In the genomic region with DNA sequence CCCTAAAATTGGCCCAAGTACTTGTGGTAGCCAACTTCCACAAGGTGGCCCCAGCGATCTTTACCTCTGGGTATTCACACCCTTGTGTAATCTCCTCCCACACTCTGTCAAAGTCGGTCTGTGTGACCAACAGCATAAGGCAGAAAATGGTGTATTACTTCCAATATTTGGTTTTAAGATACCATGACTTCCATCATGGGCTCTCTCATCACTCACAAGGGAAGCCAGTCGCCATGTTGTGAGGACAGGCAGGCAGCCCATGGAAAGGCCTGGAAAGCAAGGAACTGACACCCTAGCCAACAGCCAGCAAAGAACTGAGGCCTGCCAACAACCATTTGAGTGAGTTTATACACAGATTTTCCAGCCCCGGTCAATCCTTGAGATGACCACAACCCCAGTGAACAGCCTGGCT, we compare ENCODE assay signal across 8 cellular contexts.
DNase-seq lines count a peak whose midpoint lies in the region; ATAC-seq and TF ChIP-seq lines count a peak whose summit lies in the region.

No MANE protein-coding gene starts in this region.

- H3K27ac ChIP-seq in hepatocyte (no peak overlapping the region), smooth muscle cell (ENCODE audit: low read depth) (no peak overlapping the region)

- no peak overlapping the region for H3K4me3 ChIP-seq in hepatocyte
- no peak overlapping the region for H3K4me3 ChIP-seq in smooth muscle cell

- H2AFZ ChIP-seq in hepatocyte (peak overlapping the region; percentile 17), smooth muscle cell (ENCODE audit: low read depth) (no peak overlapping the region)

- H3K36me3 ChIP-seq in hepatocyte (replicated peaks; ENCODE audit: insufficient read depth, low read depth) (no peaks in the 10 kb centered on the region), smooth muscle cell (ENCODE audit: low read depth) (no peaks in the 10 kb centered on the region)

- H3K27me3 ChIP-seq in hepatocyte: no peaks in the 10 kb centered on the region
- H3K27me3 ChIP-seq in smooth muscle cell (ENCODE audit: low read depth): peaks cover 2% of the 10 kb centered on the region

- H3K4me2 ChIP-seq in hepatocyte (peak overlapping the region; percentile 69), smooth muscle cell (no peak overlapping the region)

- H3K4me1 Mint-ChIP-seq in T-helper 1 cell treated with Interleukin-12 subunit alpha and Interleukin-12 subunit beta and Interleukin-4 antibody, amounts not matched to agents 30 μg/mL and 1 μg/mL, for 36 hours (ENCODE audit: low read depth): peaks cover 8% of the 10 kb centered on the region

- ATAC-seq in HG02798 (IDR thresholded peaks at IDR 0.05; ENCODE audit: poor library complexity, unreplicated experiment): peak; percentile 97

- no peak overlapping the region for H3K9ac ChIP-seq in smooth muscle cell (ENCODE audit: low read depth)

- no peaks in the 10 kb centered on the region for H3K9me2 ChIP-seq in hepatocyte (replicated peaks; ENCODE audit: insufficient read depth)

- H3K27ac Mint-ChIP-seq in T-helper 1 cell treated with Interleukin-12 subunit alpha and Interleukin-12 subunit beta and Interleukin-4 antibody, amounts not matched to agents 30 μg/mL and 1 μg/mL, for 36 hours: peak overlapping the region; percentile 18

- WGBS in hepatocyte (ENCODE audit: low lambda C conversion rate, missing lambda C conversion rate): 13% methylated on average over 4 of the region's 4 CpGs
- WGBS in smooth muscle cell (ENCODE audit: low lambda C conversion rate): 15% methylated on average over 4 of the region's 4 CpGs

- H3K79me2 ChIP-seq in hepatocyte (peaks cover 34% of the 10 kb centered on the region), smooth muscle cell (ENCODE audit: low read depth) (no peaks in the 10 kb centered on the region)

- H4K20me1 ChIP-seq in hepatocyte (ENCODE audit: insufficient read depth, poor library complexity, severe bottlenecking) (no peaks in the 10 kb centered on the region), smooth muscle cell (ENCODE audit: low read depth) (no peaks in the 10 kb centered on the region)

- peaks cover 3% of the 10 kb centered on the region for H3K27me3 Mint-ChIP-seq in T-helper 1 cell treated with Interleukin-12 subunit alpha and Interleukin-12 subunit beta and Interleukin-4 antibody, amounts not matched to agents 30 μg/mL and 1 μg/mL, for 36 hours (ENCODE audit: low read depth)

- no peaks in the 10 kb centered on the region for H3K9me3 Mint-ChIP-seq in T-helper 1 cell treated with Interleukin-12 subunit alpha and Interleukin-12 subunit beta and Interleukin-4 antibody, amounts not matched to agents 30 μg/mL and 1 μg/mL, for 36 hours

- H3K9me3 ChIP-seq in hepatocyte (ENCODE audit: low read depth): no peaks in the 10 kb centered on the region
- H3K9me3 ChIP-seq in smooth muscle cell (replicated peaks; ENCODE audit: low read depth): no peaks in the 10 kb centered on the region

- TF ChIP-seq CTCF in hepatocyte (IDR thresholded peaks at IDR 0.05; ENCODE audit: poor library complexity): peak; percentile 71
- peak; percentile 64 for TF ChIP-seq CTCF in smooth muscle cell (IDR thresholded peaks at IDR 0.05; ENCODE audit: borderline replicate concordance, insufficient read depth, poor library complexity, severe bottlenecking)

- H3K4me3 Mint-ChIP-seq in T-helper 1 cell treated with Interleukin-12 subunit alpha and Interleukin-12 subunit beta and Interleukin-4 antibody, amounts not matched to agents 30 μg/mL and 1 μg/mL, for 36 hours: no peak overlapping the region

- H3F3A ChIP-seq in smooth muscle cell (ENCODE audit: low read depth): no peaks in the 10 kb centered on the region

- DNase-seq in SIG-M5 treated with dmso at 0.1 percent for 504 hours (lab: John Stamatoyannopoulos, UW; ENCODE audit: unreplicated experiment): peak; percentile 86
- no peak for DNase-seq in SIG-M5 (lab: John Stamatoyannopoulos, UW)
- DNase-seq in NCI-H1417 (lab: John Stamatoyannopoulos, UW): peak; percentile 56 to 87 (median 78)
- DNase-seq in anterior cingulate cortex (lab: John Stamatoyannopoulos, UW): peak in 36 of 58 donors; percentile 5 to 65 (median 30)
- peak; percentile 87 for DNase-seq in hepatocyte (ENCODE audit: low spot score)
- no peak for DNase-seq in smooth muscle cell (lab: John Stamatoyannopoulos, UW; ENCODE audit: unreplicated experiment)

- peaks cover 10% of the 10 kb centered on the region for H3K4me1 ChIP-seq in hepatocyte (ENCODE audit: insufficient read depth)
- peaks cover 4% of the 10 kb centered on the region for H3K4me1 ChIP-seq in smooth muscle cell (ENCODE audit: low read depth)

- no peaks in the 10 kb centered on the region for H3K36me3 Mint-ChIP-seq in T-helper 1 cell treated with Interleukin-12 subunit alpha and Interleukin-12 subunit beta and Interleukin-4 antibody, amounts not matched to agents 30 μg/mL and 1 μg/mL, for 36 hours (ENCODE audit: low read depth)

Comparison
In these comparisons a context has a peak if more than half of its experiments do, and no peak if none do; other contexts are left out.
1. DNase-seq: peak in SIG-M5 treated with dmso at 0.1 percent for 504 hours (single experiment), NCI-H1417 (3 of 3), anterior cingulate cortex (36 of 58) and hepatocyte (single experiment); none in SIG-M5 (single experiment) and smooth muscle cell (single experiment).